Comparison of ENCODE assay signal across 1 cellular context in genomic region chr1:216461466-216461865, GRCh38.
TF ChIP-seq lines count a peak whose summit lies in the region.

No MANE protein-coding gene starts in this region.

TF ChIP-seq in GM23338, 12 proteins besides CTCF, POLR2A, EP300 and RAD21 (continued from another document):
- no peak for TF ChIP-seq REST (IDR thresholded peaks at IDR 0.05; ENCODE audit: unreplicated experiment)
- no peak for TF ChIP-seq JUNB (IDR thresholded peaks at IDR 0.05; ENCODE audit: unreplicated experiment)
- no peak for TF ChIP-seq NANOG (IDR thresholded peaks at IDR 0.05; ENCODE audit: borderline replicate concordance)
- no peak for TF ChIP-seq EZH2phosphoT487 (IDR thresholded peaks at IDR 0.05; ENCODE audit: unreplicated experiment)
- no peak for TF ChIP-seq POLR2AphosphoS5 (IDR thresholded peaks at IDR 0.05; ENCODE audit: low read depth)
- TF ChIP-seq ZNF114 (CRISPR knock-in tag; IDR thresholded peaks at IDR 0.05) = no peak
- no peak for TF ChIP-seq EZH2 (IDR thresholded peaks at IDR 0.05; ENCODE audit: low read depth, unreplicated experiment)
- no peak for TF ChIP-seq STAT1 (IDR thresholded peaks at IDR 0.05; ENCODE audit: unreplicated experiment)
TF ChIP-seq in GM23338: peak in this region for 0.
